ENCODE assay signal across 25 cellular contexts in the genomic region with DNA sequence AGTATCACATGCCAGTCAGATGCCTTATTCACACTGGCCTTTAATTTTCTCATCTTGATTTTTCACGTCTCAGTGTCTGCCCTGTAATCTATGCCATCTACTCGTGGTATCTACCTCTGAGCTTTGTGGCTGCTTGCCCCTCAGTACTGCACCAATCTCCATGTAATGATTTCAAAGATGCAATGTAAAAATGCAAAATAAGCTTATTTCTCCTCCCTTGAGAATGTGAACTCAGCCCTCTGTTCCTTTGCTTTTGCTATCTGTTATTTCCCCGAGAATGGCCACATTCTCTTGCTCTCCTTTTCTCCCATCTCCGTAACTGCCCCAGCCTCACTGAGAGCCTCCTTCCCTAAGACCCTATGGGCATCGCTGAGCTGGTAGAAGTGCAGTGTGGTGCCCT.
DNase-seq lines count a peak whose midpoint lies in the region; ATAC-seq, FAIRE-seq and TF ChIP-seq lines count a peak whose summit lies in the region.
"Had no signal": no experiment of that assay in that cellular context is flagged by ENCODE, and none has a peak within 500 bp of the region (broad histone marks: within the 10 kb centered on the region; RNA-seq: fewer than 3 reads in every experiment).

No MANE protein-coding gene starts in this region.

- no peak for ATAC-seq in HepG2
- no peak for ATAC-seq in right lobe of liver
- ATAC-seq in IMR-90 (ENCODE audit: low read depth), result no peak
- ATAC-seq: CD8-positive, alpha-beta T cell; GM12878 had no signal

- TF ChIP-seq POLR2A in HepG2 (IDR thresholded peaks at IDR 0.05; ENCODE audit: insufficient read depth in 1 of 2, low read depth in 2 of 2, low read length in 2 of 2) (no peak), right lobe of liver (IDR thresholded peaks at IDR 0.05) (no peak), IMR-90 (IDR thresholded peaks at IDR 0.05; ENCODE audit: low read depth, low read length) (no peak)

- no peak overlapping the region for H2AFZ ChIP-seq in HepG2 (ENCODE audit: low read length)
- H2AFZ ChIP-seq in IMR-90 (replicated peaks; ENCODE audit: low read length, poor library complexity), result no peak overlapping the region
- H2AFZ ChIP-seq in mesenchymal stem cell (ENCODE audit: low read depth, low read length), result no peak overlapping the region
- H2AFZ ChIP-seq: GM23248 had no signal

- H3K27ac ChIP-seq in HepG2 (ENCODE audit: extremely low read length, insufficient read depth, low read length) (no peak overlapping the region), right lobe of liver (no peak overlapping the region), IMR-90 (ENCODE audit: insufficient read depth, low read length) (no peak overlapping the region), mesenchymal stem cell (ENCODE audit: low read length, poor library complexity, severe bottlenecking) (no peak overlapping the region)
- H3K27ac ChIP-seq: 22Rv1, C4-2B, GM23248 had no signal

- H3K4me2 ChIP-seq in HepG2 (ENCODE audit: low read depth, low read length) (no peak overlapping the region), IMR-90 (ENCODE audit: low read depth, low read length) (no peak overlapping the region), mesenchymal stem cell (ENCODE audit: low read length, poor library complexity, severe bottlenecking) (no peak overlapping the region)

- H4K5ac ChIP-seq in IMR-90 (ENCODE audit: low read depth, low read length), result no peak overlapping the region

- no peaks in the 10 kb centered on the region for H3K9me1 ChIP-seq in IMR-90 (ENCODE audit: insufficient read depth, low read length)

- no peaks in the 10 kb centered on the region for H3K9me3 ChIP-seq in HepG2 (ENCODE audit: low read length)
- no peaks in the 10 kb centered on the region for H3K9me3 ChIP-seq in right lobe of liver
- no peaks in the 10 kb centered on the region for H3K9me3 ChIP-seq in IMR-90 (ENCODE audit: control insufficient read depth, insufficient read depth, low read length)
- H3K9me3 ChIP-seq in mesenchymal stem cell (ENCODE audit: control insufficient read depth, low read length), result no peaks in the 10 kb centered on the region
- H3K9me3 ChIP-seq: BE2C, HAP-1 had no signal

- H3K14ac ChIP-seq in IMR-90 (replicated peaks; ENCODE audit: low read depth, low read length), result no peak overlapping the region
- H3K14ac ChIP-seq in mesenchymal stem cell (ENCODE audit: low read length in 2 of 2), result no peak overlapping the region

- no peak overlapping the region for H3K56ac ChIP-seq in IMR-90 (ENCODE audit: extremely low read depth, insufficient read depth, low read length)

- H4K91ac ChIP-seq in IMR-90 (ENCODE audit: insufficient read depth, low read depth, low read length), result no peak overlapping the region
- H4K91ac ChIP-seq in mesenchymal stem cell (ENCODE audit: low read length), result no peak overlapping the region

- BruUV-seq in HepG2 (replicated peaks; lab: Mats Ljungman, UMichigan) (no TSS peak), IMR-90 (replicated peaks; lab: Mats Ljungman, UMichigan) (no TSS peak)

- H3K79me1 ChIP-seq in IMR-90 (ENCODE audit: low read depth in 1 of 2, low read length in 2 of 2), result no peaks in the 10 kb centered on the region
- H3K79me1 ChIP-seq in mesenchymal stem cell (replicated peaks; ENCODE audit: low read length, poor library complexity, severe bottlenecking), result no peaks in the 10 kb centered on the region

- no peak for TF ChIP-seq EP300 in HepG2 (IDR thresholded peaks at IDR 0.05; ENCODE audit: low read depth in 2 of 2, low read length in 2 of 2)
- TF ChIP-seq EP300 in HepG2 (CRISPR knock-in tag; IDR thresholded peaks at IDR 0.05; ENCODE audit: borderline replicate concordance), result no peak

- H2AK5ac ChIP-seq in IMR-90 (ENCODE audit: low read depth, low read length) (no peak overlapping the region), mesenchymal stem cell (ENCODE audit: low read length, severe bottlenecking) (no peak overlapping the region)

- H3K23ac ChIP-seq in IMR-90 (ENCODE audit: low read depth, low read length), result no peak overlapping the region
- H3K23ac ChIP-seq in mesenchymal stem cell (ENCODE audit: low read length in 2 of 2), result no peak overlapping the region

- H3K4me1 ChIP-seq in HepG2 (ENCODE audit: insufficient read depth, low read length) (no peaks in the 10 kb centered on the region), right lobe of liver (no peaks in the 10 kb centered on the region), IMR-90 (ENCODE audit: control insufficient read depth, insufficient read depth, low read length) (no peaks in the 10 kb centered on the region; the same call in 1 of the 2 replicates), mesenchymal stem cell (ENCODE audit: control insufficient read depth, insufficient read depth, low read depth, low read length) (no peaks in the 10 kb centered on the region)
- H3K4me1 ChIP-seq: BE2C, HAP-1 had no signal

- no peak overlapping the region for H3K18ac ChIP-seq in IMR-90 (ENCODE audit: low read depth, low read length)
- H3K18ac ChIP-seq in mesenchymal stem cell (ENCODE audit: low read depth in 1 of 2, low read length in 2 of 2), result no peak overlapping the region

- whole genome bisulfite sequencing in HepG2 (ENCODE audit: low lambda C conversion rate), result 3% methylated on average over 5 of the region's 5 CpGs
- 70% methylated on average over 5 of the region's 5 CpGs for WGBS in right lobe of liver (ENCODE audit: insufficient coverage, low coverage, low lambda C conversion rate, missing lambda C conversion rate)
- no CpG with 5 or more reads among the region's 5 CpGs for WGBS in IMR-90 (ENCODE audit: extremely low coverage in 2 of 2, insufficient read length in 1 of 2), 2 experiments
- whole genome bisulfite sequencing in mesenchymal stem cell, result 92% methylated on average over 5 of the region's 5 CpGs

- no peak for TF ChIP-seq CTCF in HepG2 (CRISPR knock-in tag; IDR thresholded peaks at IDR 0.05)
- no peak for TF ChIP-seq CTCF in right lobe of liver (IDR thresholded peaks at IDR 0.05)
- no peak for TF ChIP-seq CTCF in IMR-90 (conservative IDR thresholded peaks at IDR 0.05; ENCODE audit: low read depth, low read length)

- H3K9ac ChIP-seq in HepG2 (ENCODE audit: insufficient read depth, low read depth, low read length) (no peak overlapping the region), IMR-90 (ENCODE audit: low read depth, low read length) (no peak overlapping the region), mesenchymal stem cell (ENCODE audit: low read length) (no peak overlapping the region)
- H3K9ac ChIP-seq: GM23248 had no signal

- no peak for FAIRE-seq in HepG2 (lab: Jason Lieb, UNC)
- FAIRE-seq: A204.1, D721Med, GM12878, GM19239, H54 had no signal

- intact Hi-C loops in HepG2 (cut with micrococcal nuclease; ENCODE audit: unreplicated experiment) (no loop called here), right lobe of liver (cut with DNase I) (no loop called here), IMR-90 (cut with micrococcal nuclease) (no loop called here)

- H3K27me3 ChIP-seq in HepG2 (ENCODE audit: control insufficient read depth in 1 of 2, insufficient read depth in 2 of 2, low read length in 2 of 2), result peaks cover 0 to 15% of the 10 kb centered on the region in 2 experiments; a peak in 3 of 5 replicates
- H3K27me3 ChIP-seq in right lobe of liver, result no peaks in the 10 kb centered on the region
- H3K27me3 ChIP-seq in IMR-90 (ENCODE audit: control insufficient read depth, insufficient read depth, low read length), result no peaks in the 10 kb centered on the region
- peaks cover 0 to 2% of the 10 kb centered on the region in 2 experiments for H3K27me3 ChIP-seq in mesenchymal stem cell (ENCODE audit: control insufficient read depth in 1 of 2, insufficient read depth in 1 of 2, low read length in 2 of 2)

- DNase-seq in HepG2 (ENCODE audit: low spot score) (no peak), right lobe of liver (no peak), IMR-90 (no peak), mesenchymal stem cell (no peak), SHP77 treated with DMSO at 0.1 percent for 48 hours (lab: John Stamatoyannopoulos, UW) (no peak), NCI-H1105 treated with DMSO at 0.1 percent for 48 hours (lab: John Stamatoyannopoulos, UW) (no peak)
- DNase-seq: ACHN; AML-193; BE2C; CD4-positive, CD25-positive, alpha-beta regulatory T cell; CD8-positive, alpha-beta T cell; DMS 273 treated with DMSO at 0.1 percent for 48 hours; DMS79; EL; GDM1; GM23248; HFFc6 had no signal

- CTCF ChIA-PET in HepG2 (lab: Yijun Ruan, JAX; ENCODE audit: low intra/inter-chr PET ratio, low total read pairs), result no interaction called here
- CTCF ChIA-PET in IMR-90 (lab: Yijun Ruan, JAX), result no interaction called here

- H2BK5ac ChIP-seq in IMR-90 (ENCODE audit: low read depth, low read length, poor library complexity, severe bottlenecking) (no peak overlapping the region), mesenchymal stem cell (ENCODE audit: low read depth, low read length, poor library complexity, severe bottlenecking) (no peak overlapping the region)

- no peak overlapping the region for H2BK120ac ChIP-seq in IMR-90 (ENCODE audit: low read depth, low read length)
- H2BK120ac ChIP-seq in mesenchymal stem cell (ENCODE audit: low read depth, low read length), result no peak overlapping the region

- H3K4me3 ChIP-seq in HepG2 (replicated peaks in 1 of 3; ENCODE audit: insufficient read depth in 1 of 3, low read depth in 2 of 3, low read length in 3 of 3) (no peak overlapping the region), right lobe of liver (no peak overlapping the region), IMR-90 (ENCODE audit: insufficient read depth, low read depth, low read length) (no peak overlapping the region), mesenchymal stem cell (ENCODE audit: insufficient read depth in 1 of 2, low read depth in 1 of 2, low read length in 2 of 2) (no peak overlapping the region)
- H3K4me3 ChIP-seq: GM12878, GM23248, HAP-1 had no signal

- peak overlapping the region; percentile 4 to 49 for H2BK12ac ChIP-seq in mesenchymal stem cell (ENCODE audit: low read length in 2 of 2)

- H2AK9ac ChIP-seq in IMR-90 (replicated peaks; ENCODE audit: low read depth, low read length, poor library complexity), result peak overlapping the region; percentile 82

- H2BK15ac ChIP-seq in IMR-90 (ENCODE audit: low read depth, low read length), result no peak overlapping the region
- no peak overlapping the region for H2BK15ac ChIP-seq in mesenchymal stem cell (ENCODE audit: low read depth, poor library complexity, severe bottlenecking)

- H3K79me2 ChIP-seq in HepG2 (ENCODE audit: insufficient read depth, low read length), result no peaks in the 10 kb centered on the region

- H2BK20ac ChIP-seq in IMR-90 (ENCODE audit: low read depth, low read length), result no peak overlapping the region

- H3K4ac ChIP-seq in IMR-90 (ENCODE audit: low read depth, low read length) (no peak overlapping the region), mesenchymal stem cell (ENCODE audit: low read depth in 1 of 2, low read length in 2 of 2) (no peak overlapping the region)

- H4K8ac ChIP-seq in IMR-90 (ENCODE audit: low read depth in 2 of 2, low read length in 2 of 2), result no peak overlapping the region
- H4K8ac ChIP-seq in mesenchymal stem cell (ENCODE audit: low read length), result no peak overlapping the region

- POLR2A ChIA-PET in HepG2 (lab: Yijun Ruan, JAX) (no interaction called here), IMR-90 (lab: Charles Lee; ENCODE audit: unreplicated experiment) (no interaction called here)

- TF ChIP-seq RAD21 in HepG2 (CRISPR knock-in tag; IDR thresholded peaks at IDR 0.05) (no peak), IMR-90 (IDR thresholded peaks at IDR 0.05; ENCODE audit: low read length) (no peak)

- in situ Hi-C loops in HepG2 (cut with HindIII; ENCODE audit: extremely low pct_ligation_motif_present, low pct_unique_long_range_greater_than_20kb) (no loop called here), IMR-90 (cut with MboI; ENCODE audit: low sequenced_read_pairs) (no loop called here)

- H4K20me1 ChIP-seq in HepG2 (ENCODE audit: insufficient read depth, low read length) (no peaks in the 10 kb centered on the region), IMR-90 (ENCODE audit: insufficient read depth, low read length) (no peaks in the 10 kb centered on the region)

- H3K36me3 ChIP-seq in HepG2 (replicated peaks in 1 of 2; ENCODE audit: control insufficient read depth in 1 of 2, insufficient read depth in 2 of 2, low read length in 2 of 2) (no peaks in the 10 kb centered on the region), right lobe of liver (no peaks in the 10 kb centered on the region), IMR-90 (ENCODE audit: control insufficient read depth, insufficient read depth, low read length) (no peaks in the 10 kb centered on the region), mesenchymal stem cell (ENCODE audit: control insufficient read depth in 1 of 2, insufficient read depth in 2 of 2, low read depth in 1 of 2, low read length in 2 of 2) (no peaks in the 10 kb centered on the region)
- H3K36me3 ChIP-seq: BE2C, HAP-1 had no signal

- dilution Hi-C loops in IMR-90 (cut with HindIII; ENCODE audit: low sequenced_read_pairs, unreplicated experiment), result no loop called here
